Comparison of ENCODE assay signal across 13 cellular contexts in the genomic region with DNA sequence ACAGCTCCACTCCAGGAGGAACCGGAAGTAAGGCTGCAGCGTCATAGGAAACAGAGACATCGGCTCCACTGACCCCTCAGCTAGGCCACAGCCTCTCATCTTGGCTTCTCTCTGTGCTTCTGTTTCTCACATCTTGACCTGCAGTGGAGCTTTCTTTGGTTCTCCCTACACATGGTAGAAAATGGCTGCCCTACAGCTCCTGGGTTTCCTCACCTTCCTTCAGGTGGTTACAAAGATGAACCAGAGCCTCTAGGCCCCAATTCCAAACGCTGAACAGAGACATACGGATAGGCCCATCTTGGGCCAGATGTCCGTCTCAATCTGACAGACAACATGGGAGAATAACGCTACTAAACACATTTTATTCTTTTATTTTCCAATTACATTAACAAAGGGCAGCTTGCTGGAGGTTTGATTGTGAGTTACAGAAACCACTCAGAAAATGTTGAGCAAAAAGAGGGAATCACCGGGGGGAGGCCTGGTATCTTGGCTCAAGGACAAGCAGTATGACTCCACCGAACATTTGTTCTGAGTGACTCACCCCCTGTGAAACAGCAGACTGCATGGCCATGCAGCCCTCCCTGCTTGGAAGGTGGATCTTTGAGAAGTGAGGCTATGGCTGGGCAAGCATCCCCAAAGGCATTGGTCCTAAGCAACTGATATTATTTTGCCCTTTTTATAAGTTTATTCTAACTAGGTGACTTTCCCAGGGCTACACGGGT.
A peak's percentile ranks its signal among the peaks of the same experiment; 100 is the strongest.
DNase-seq lines count a peak whose midpoint lies in the region; ATAC-seq and TF ChIP-seq lines count a peak whose summit lies in the region.
"Had no signal": no experiment of that assay in that cellular context is flagged by ENCODE, and none has a peak within 500 bp of the region (broad histone marks: within the 10 kb centered on the region; RNA-seq: fewer than 3 reads in every experiment).

No MANE protein-coding gene starts in this region.

- H3K4me1 Mint-ChIP-seq in CD4-positive, alpha-beta T cell (ENCODE audit: low read depth), result no peaks in the 10 kb centered on the region
- H3K4me1 Mint-ChIP-seq: IgD-negative memory B cell had no signal

- H3K36me3 Mint-ChIP-seq in CD4-positive, alpha-beta T cell (ENCODE audit: low read depth), result no peaks in the 10 kb centered on the region
- H3K36me3 Mint-ChIP-seq: IgD-negative memory B cell had no signal

- DNase-seq in EL, result peak; percentile 94
- no peak for DNase-seq in Panc1 (ENCODE audit: low read depth, low spot score)
- no peak for DNase-seq in epithelial cell of prostate (ENCODE audit: low read depth, low spot score)
- DNase-seq in psoas muscle, result peak in 1 of 2 donors; percentile 18
- no peak for DNase-seq in spleen
- no peak for DNase-seq in putamen (ENCODE audit: low spot score)
- no peak for DNase-seq in CD4-positive, alpha-beta T cell
- DNase-seq: activated T-cell treated with anti-CD3 and anti-CD28 coated beads, Interleukin-2, amount 50 U/mL, for 24 hours; cortex of kidney; NCI-H748 treated with DMSO at 0.1 percent for 48 hours; occipital lobe had no signal

- H3K4me3 ChIP-seq in Panc1 (ENCODE audit: low read depth in 2 of 2, low read length in 2 of 2), result no peak overlapping the region
- no peak overlapping the region for H3K4me3 ChIP-seq in psoas muscle
- no peak overlapping the region for H3K4me3 ChIP-seq in spleen

- peaks cover 5% of the 10 kb centered on the region for H3K4me1 ChIP-seq in Panc1 (ENCODE audit: control insufficient read depth, insufficient read depth, low read length)
- H3K4me1 ChIP-seq in psoas muscle, result no peaks in the 10 kb centered on the region
- H3K4me1 ChIP-seq in spleen, result no peaks in the 10 kb centered on the region

- TF ChIP-seq POLR2A in spleen (IDR thresholded peaks at IDR 0.05), result no peak

- H3K27ac ChIP-seq in Panc1 (ENCODE audit: low read length), result peak overlapping the region; percentile 45; the same call in 1 of the 2 replicates
- H3K27ac ChIP-seq in epithelial cell of prostate, result peak overlapping the region; percentile 40
- no peak overlapping the region for H3K27ac ChIP-seq in psoas muscle
- no peak overlapping the region for H3K27ac ChIP-seq in spleen
- no peak overlapping the region for H3K27ac ChIP-seq in CD4-positive, alpha-beta T cell (ENCODE audit: low read depth, low read length)

- H3K9me3 ChIP-seq in Panc1 (ENCODE audit: control insufficient read depth, insufficient read depth, low read depth, low read length), result no peaks in the 10 kb centered on the region
- H3K9me3 ChIP-seq in psoas muscle, result no peaks in the 10 kb centered on the region
- no peaks in the 10 kb centered on the region for H3K9me3 ChIP-seq in spleen
- no peaks in the 10 kb centered on the region for H3K9me3 ChIP-seq in CD4-positive, alpha-beta T cell (ENCODE audit: control insufficient read depth, low read length)

- 63 to 77% (median 74%) methylated on average over 10 of the region's 10 CpGs for WGBS in psoas muscle, 3 donors
- WGBS in spleen, 5 donors, result 73 to 89% (median 79%) methylated on average over 10 of the region's 10 CpGs

- H3K36me3 ChIP-seq in Panc1 (ENCODE audit: control insufficient read depth, insufficient read depth, low read length) (no peaks in the 10 kb centered on the region), psoas muscle (ENCODE audit: insufficient read depth in 1 of 2, low read depth in 1 of 2) (no peaks in the 10 kb centered on the region), spleen (no peaks in the 10 kb centered on the region)

- no peaks in the 10 kb centered on the region for H3K9me3 Mint-ChIP-seq in CD4-positive, alpha-beta T cell
- H3K9me3 Mint-ChIP-seq: activated T-cell treated with anti-CD3 and anti-CD28 coated beads, Interleukin-2, amount 50 U/mL, for 24 hours; IgD-negative memory B cell had no signal

- intact Hi-C loops in Panc1 (cut with micrococcal nuclease; ENCODE audit: unreplicated experiment) (no loop called here), psoas muscle (cut with DNase I) (no loop called here), spleen (cut with DNase I; ENCODE audit: low total_unique reads) (no loop called here)
- intact Hi-C loops in CD4-positive, alpha-beta T cell (cut with DNase I, micrococcal nuclease), result no loop called here

- H3K27me3 Mint-ChIP-seq in CD4-positive, alpha-beta T cell, result peaks cover 24% of the 10 kb centered on the region

- POLR2A ChIA-PET in Panc1 (lab: Charles Lee), result no interaction called here
- POLR2A ChIA-PET in CD4-positive, alpha-beta T cell (lab: Charles Lee), result no interaction called here

- in situ Hi-C loops in Panc1 (cut with HindIII; ENCODE audit: low pct_unique_long_range_greater_than_20kb, low sequenced_read_pairs), result no loop called here

- no peak overlapping the region for H3K4me3 Mint-ChIP-seq in CD4-positive, alpha-beta T cell
- H3K4me3 Mint-ChIP-seq: activated T-cell treated with anti-CD3 and anti-CD28 coated beads, Interleukin-2, amount 50 U/mL, for 24 hours; IgD-negative memory B cell had no signal

- CTCF ChIA-PET in Panc1 (lab: Charles Lee), result no interaction called here
- CTCF ChIA-PET in CD4-positive, alpha-beta T cell (lab: Charles Lee), result interaction anchor here (0.7 kb wide), 1 partner anchor 11 kb away, joined by 3 read pairs; no protein-coding TSS in a partner anchor

- H3K27ac Mint-ChIP-seq in CD4-positive, alpha-beta T cell, result no peak overlapping the region
- H3K27ac Mint-ChIP-seq: activated T-cell treated with anti-CD3 and anti-CD28 coated beads, Interleukin-2, amount 50 U/mL, for 24 hours; IgD-negative memory B cell had no signal

- TF ChIP-seq CTCF in Panc1 (IDR thresholded peaks at IDR 0.05), result no peak
- no peak for TF ChIP-seq CTCF in psoas muscle (IDR thresholded peaks at IDR 0.05)
- no peak for TF ChIP-seq CTCF in spleen (IDR thresholded peaks at IDR 0.05 in 8 of 11, conservative IDR thresholded peaks at IDR 0.05 in 3 of 11)
- TF ChIP-seq CTCF in CD4-positive, alpha-beta T cell (IDR thresholded peaks at IDR 0.05), result no peak

- ATAC-seq in Panc1 (peak; percentile 78; the same call in 1 of the 2 replicates), psoas muscle (peak in 3 of 4 donors; percentile 32 to 55 (median 49)), GM18907 (IDR thresholded peaks at IDR 0.05; ENCODE audit: unreplicated experiment) (no peak)
- no peak for ATAC-seq in CD4-positive, alpha-beta T cell (ENCODE audit: poor library complexity)

- no TSS peak for BruUV-seq in Panc1 (replicated peaks; lab: Mats Ljungman, UMichigan)

- H3K27me3 ChIP-seq in Panc1 (ENCODE audit: control insufficient read depth, insufficient read depth, low read length), result no peaks in the 10 kb centered on the region
- H3K27me3 ChIP-seq in psoas muscle (ENCODE audit: insufficient read depth in 3 of 3, low read length in 2 of 3), result no peaks in the 10 kb centered on the region
- no peaks in the 10 kb centered on the region for H3K27me3 ChIP-seq in spleen (replicated peaks in 1 of 7)
- peaks cover 5% of the 10 kb centered on the region for H3K27me3 ChIP-seq in CD4-positive, alpha-beta T cell (ENCODE audit: control insufficient read depth, insufficient read depth, low read length)

Comparison
In these comparisons a context has a peak if more than half of its experiments do, and no peak if none do; other contexts are left out.
1. ATAC-seq: peak in Panc1 (single experiment) and psoas muscle (3 of 4); none in GM18907 (single experiment) and CD4-positive, alpha-beta T cell (single experiment).
2. H3K27ac ChIP-seq: peak in Panc1 (single experiment) and epithelial cell of prostate (single experiment); none in psoas muscle (single experiment), spleen (0 of 8) and CD4-positive, alpha-beta T cell (single experiment).